ENCODE assay signal across 17 cellular contexts in the genomic region with DNA sequence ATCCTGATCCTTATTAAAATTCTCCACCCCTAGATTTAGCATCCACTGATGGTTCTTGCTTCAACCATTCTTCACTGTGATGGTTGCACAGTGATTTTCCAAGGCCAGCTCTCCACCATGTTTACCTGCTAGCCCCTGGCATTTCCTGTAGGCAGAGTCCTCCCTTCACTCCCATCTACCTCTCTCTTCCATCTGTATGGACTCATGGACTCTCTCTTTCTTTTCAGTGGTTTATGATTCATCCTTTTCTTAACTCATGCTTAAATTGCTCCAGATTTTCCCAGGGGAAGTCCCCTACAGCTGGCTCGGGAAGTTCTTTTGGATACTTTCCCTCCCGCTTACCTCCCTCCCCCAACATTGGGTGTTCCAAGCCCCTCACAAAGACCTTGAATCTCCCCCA. TPM values are rescaled to one million over a fixed set of nuclear protein-coding genes. Genes with fewer than 3 reads are reported as not detected.
DNase-seq lines count a peak whose midpoint lies in the region; ATAC-seq and TF ChIP-seq lines count a peak whose summit lies in the region.
"Had no signal": no experiment of that assay in that cellular context is flagged by ENCODE, and none has a peak within 500 bp of the region (broad histone marks: within the 10 kb centered on the region; RNA-seq: fewer than 3 reads in every experiment).

No MANE protein-coding gene starts in this region.

- no peaks in the 10 kb centered on the region for H3K9me3 Mint-ChIP-seq in endothelial cell (ENCODE audit: unreplicated experiment)
- H3K9me3 Mint-ChIP-seq: H9 had no signal

- H3K4me3 ChIP-seq in AG10803 (ENCODE audit: low read length) = no peak overlapping the region
- no peak overlapping the region for H3K4me3 ChIP-seq in cardiac fibroblast (replicated peaks in 1 of 2; ENCODE audit: low read depth in 2 of 2, low read length in 2 of 2)
- H3K4me3 ChIP-seq: esophagus squamous epithelium had no signal

- H3K27ac Mint-ChIP-seq in endothelial cell (ENCODE audit: unreplicated experiment) = no peak overlapping the region
- H3K27ac Mint-ChIP-seq: activated CD8-positive, alpha-beta T cell treated with anti-CD3 and anti-CD28 coated beads, Interleukin-2, amount 10 ng/mL, durations not matched to agents 7 days and 5 days; H9 had no signal

- no peak overlapping the region for H3K4me3 Mint-ChIP-seq in endothelial cell (ENCODE audit: unreplicated experiment)
- H3K4me3 Mint-ChIP-seq: activated CD8-positive, alpha-beta T cell treated with anti-CD3 and anti-CD28 coated beads, Interleukin-2, amount 10 ng/mL, durations not matched to agents 7 days and 5 days; H9; naive B cell had no signal

- no peak for ATAC-seq in GM19324 (IDR thresholded peaks at IDR 0.05; ENCODE audit: low FRiP score, unreplicated experiment)
- ATAC-seq in HG02798 (IDR thresholded peaks at IDR 0.05; ENCODE audit: poor library complexity, unreplicated experiment) = no peak
- ATAC-seq: activated CD8-positive, alpha-beta T cell treated with anti-CD3 and anti-CD28 coated beads, Interleukin-2, amount 10 ng/mL, durations not matched to agents 7 days and 5 days; stimulated activated naive CD8-positive, alpha-beta T cell treated with anti-CD3 and anti-CD28 coated beads, Interleukin-15, Interleukin-2, amounts not matched to agents 100 U/mL and 50 U/mL, for 24 hours had no signal

- TF ChIP-seq CTCF in AG10803 (conservative IDR thresholded peaks at IDR 0.05; ENCODE audit: low read length) = no peak
- no peak for TF ChIP-seq CTCF in cardiac fibroblast (IDR thresholded peaks at IDR 0.05; ENCODE audit: low read depth, low read length)
- no peak for TF ChIP-seq CTCF in endothelial cell (IDR thresholded peaks at IDR 0.05; ENCODE audit: unreplicated experiment)

- H3K27me3 Mint-ChIP-seq in endothelial cell (ENCODE audit: unreplicated experiment) = peaks cover 4% of the 10 kb centered on the region

- DNase-seq in AG10803 (ENCODE audit: low read depth) = peak; percentile 59
- DNase-seq in M059J (ENCODE audit: low read depth) = peak; percentile 74
- DNase-seq in cardiac fibroblast (ENCODE audit: low read depth in 2 of 2) = peak; percentile 56 to 92
- peak; percentile 88 for DNase-seq in kidney tubule cell (ENCODE audit: low spot score)
- no peak for DNase-seq in NAMALWA (ENCODE audit: low spot score)
- DNase-seq in endothelial cell (ENCODE audit: low spot score) = no peak
- DNase-seq: activated CD8-positive, alpha-beta T cell treated with anti-CD3 and anti-CD28 coated beads, Interleukin-2, amount 10 ng/mL, durations not matched to agents 7 days and 5 days; esophagus squamous epithelium; H9; islet precursor cell; naive B cell; NCI-H510A; retina; stimulated activated naive CD8-positive, alpha-beta T cell treated with anti-CD3 and anti-CD28 coated beads, Interleukin-15, Interleukin-2, amounts not matched to agents 100 U/mL and 50 U/mL, for 24 hours had no signal

- peaks cover 2% of the 10 kb centered on the region for H3K4me1 Mint-ChIP-seq in endothelial cell (ENCODE audit: unreplicated experiment)

- H3K36me3 Mint-ChIP-seq in endothelial cell (ENCODE audit: low read depth, unreplicated experiment) = no peaks in the 10 kb centered on the region
- H3K36me3 Mint-ChIP-seq: naive B cell had no signal

RNA-seq across cellular contexts. Expression of a gene that starts 18.7 kb away (rescaled TPM):
- total RNA-seq in M059J (2014; rRNA removed; shearing (Covaris generic)) = not detected in 2 replicates
- total RNA-seq in endothelial cell (ENCODE audit: unreplicated experiment) = not detected
- total RNA-seq: activated CD8-positive, alpha-beta T cell treated with anti-CD3 and anti-CD28 coated beads, Interleukin-2, amount 10 ng/mL, durations not matched to agents 7 days and 5 days; esophagus squamous epithelium; G401; H9 had no signal

RNA-seq across cellular contexts. Expression of a gene that starts 31.4 kb away (rescaled TPM):
- 9.4 and 10.6 TPM in 2 replicates for total RNA-seq in M059J (2014; rRNA removed; shearing (Covaris generic))
- 17.7 TPM for total RNA-seq in endothelial cell (ENCODE audit: unreplicated experiment)

Comparison
In these comparisons a context has a peak if more than half of its experiments do, and no peak if none do; other contexts are left out.
1. DNase-seq: peak in AG10803 (single experiment), M059J (single experiment), cardiac fibroblast (2 of 2) and kidney tubule cell (single experiment); none in NAMALWA (single experiment) and endothelial cell (single experiment).